ENCODE assay signal across 8 cellular contexts in genomic region chr12:122979001-122979907, GRCh38. TPM values are rescaled to one million over a fixed set of nuclear protein-coding genes. Genes with fewer than 3 reads are reported as not detected.
DNase-seq lines count a peak whose midpoint lies in the region; ATAC-seq and TF ChIP-seq lines count a peak whose summit lies in the region.

No MANE protein-coding gene starts in this region.

- peak; percentile 51 for DNase-seq in Right ventricle myocardium inferior (ENCODE audit: missing footprints)
- DNase-seq in Right ventricle myocardium superior = no peak
- no peak for DNase-seq in astrocyte of the spinal cord (ENCODE audit: low read depth, low spot score)
- DNase-seq in lower lobe of right lung = no peak
- peak; percentile 56 for DNase-seq in upper lobe of right lung
- no peak for DNase-seq in NCI-H2196 (lab: John Stamatoyannopoulos, UW; ENCODE audit: unreplicated experiment)

- no peak for ATAC-seq in Right ventricle myocardium inferior
- no peak for ATAC-seq in Right ventricle myocardium superior (ENCODE audit: poor library complexity)
- ATAC-seq in lower lobe of right lung = no peak
- ATAC-seq in upper lobe of right lung = no peak
- ATAC-seq in GM21529 (IDR thresholded peaks at IDR 0.05; ENCODE audit: unreplicated experiment) = no peak
- no peak for ATAC-seq in HG02852 (IDR thresholded peaks at IDR 0.05; ENCODE audit: unreplicated experiment)

- in situ Hi-C loops in astrocyte of the spinal cord (cut with HindIII; ENCODE audit: low sequenced_read_pairs) = no loop called here

- no peaks in the 10 kb centered on the region for H3K9me3 ChIP-seq in lower lobe of right lung
- H3K9me3 ChIP-seq in upper lobe of right lung = no peaks in the 10 kb centered on the region

- no peak overlapping the region for H3K27ac ChIP-seq in lower lobe of right lung
- peak overlapping the region; percentile 90 for H3K27ac ChIP-seq in upper lobe of right lung

- H3K4me1 ChIP-seq in lower lobe of right lung (peaks cover 74% of the 10 kb centered on the region), upper lobe of right lung (peaks cover 63% of the 10 kb centered on the region)

- H3K27me3 ChIP-seq in lower lobe of right lung (ENCODE audit: low read depth) = no peaks in the 10 kb centered on the region
- H3K27me3 ChIP-seq in upper lobe of right lung = no peaks in the 10 kb centered on the region

- H3K4me3 ChIP-seq in astrocyte of the spinal cord (ENCODE audit: low read depth, low read length) = peak overlapping the region; percentile 84
- peak overlapping the region; percentile 97 for H3K4me3 ChIP-seq in lower lobe of right lung
- H3K4me3 ChIP-seq in upper lobe of right lung = peak overlapping the region; percentile 98

- TF ChIP-seq CTCF in astrocyte of the spinal cord (IDR thresholded peaks at IDR 0.05; ENCODE audit: low read depth, low read length) (no peak), lower lobe of right lung (IDR thresholded peaks at IDR 0.05) (no peak), upper lobe of right lung (IDR thresholded peaks at IDR 0.05) (no peak)

- intact Hi-C loops in Right ventricle myocardium inferior (cut with DNase I) = no loop called here
- intact Hi-C loops in Right ventricle myocardium superior (cut with DNase I) = loop anchor here (10.0 kb wide), 1 partner anchor 166 kb away; no protein-coding TSS in a partner anchor
- intact Hi-C loops in lower lobe of right lung (cut with DNase I) = no loop called here
- intact Hi-C loops in upper lobe of right lung (cut with DNase I) = no loop called here

- H3K36me3 ChIP-seq in lower lobe of right lung (peaks cover 29% of the 10 kb centered on the region), upper lobe of right lung (peaks cover 5% of the 10 kb centered on the region)

RNA-seq across cellular contexts. Expression of gene ARL6IP4, which starts 1.2 kb away (rescaled TPM):
- total RNA-seq in Right ventricle myocardium inferior = 158 TPM
- total RNA-seq in Right ventricle myocardium superior = 162 TPM
- 139 TPM for total RNA-seq in lower lobe of right lung
- 124 TPM for total RNA-seq in upper lobe of right lung

RNA-seq across cellular contexts. Expression of gene OGFOD2, which starts 4.2 kb away (rescaled TPM):
- total RNA-seq in Right ventricle myocardium inferior (16.2 TPM), Right ventricle myocardium superior (14.2 TPM), lower lobe of right lung (19.5 TPM), upper lobe of right lung (13.7 TPM)

RNA-seq across cellular contexts. Expression of gene ABCB9, which starts 13.0 kb away (rescaled TPM):
- total RNA-seq in Right ventricle myocardium inferior = 4.4 TPM
- total RNA-seq in Right ventricle myocardium superior = 3.9 TPM
- total RNA-seq in lower lobe of right lung = 2.9 TPM
- total RNA-seq in upper lobe of right lung = 5.2 TPM

Comparison
In these comparisons a context has a peak if more than half of its experiments do, and no peak if none do; other contexts are left out.
1. DNase-seq: peak in Right ventricle myocardium inferior (single experiment) and upper lobe of right lung (single experiment); none in Right ventricle myocardium superior (single experiment), astrocyte of the spinal cord (single experiment), lower lobe of right lung (single experiment) and NCI-H2196 (single experiment).
2. Peak in every context shown above with its lines, with median percentiles within 50 percentile points of each other: H3K4me3 ChIP-seq.